9 cellular contexts compared by ENCODE assay signal in genomic region chr18:50877545-50878265, GRCh38. TPM values are rescaled to one million over a fixed set of nuclear protein-coding genes. Genes with fewer than 3 reads are reported as not detected.
A peak's percentile ranks its signal among the peaks of the same experiment; 100 is the strongest.
DNase-seq lines count a peak whose midpoint lies in the region; ATAC-seq and TF ChIP-seq lines count a peak whose summit lies in the region.
"Had no signal": no experiment of that assay in that cellular context is flagged by ENCODE, and none has a peak within 500 bp of the region (broad histone marks: within the 10 kb centered on the region; RNA-seq: fewer than 3 reads in every experiment).

No MANE protein-coding gene starts in this region.

- H3K9me3 Mint-ChIP-seq in activated T-cell treated with anti-CD3 and anti-CD28 coated beads, Interleukin-2, amount 50 U/mL, for 72 hours = no peaks in the 10 kb centered on the region
- no peaks in the 10 kb centered on the region for H3K9me3 Mint-ChIP-seq in activated T-helper 2 cell treated with anti-CD3 and anti-CD28 coated beads, Interferon-gamma antibody, Interleukin-2, Interleukin-4, amounts not matched to agents 10 μg/mL and 5 μg/mL and 100 μg/mL, durations not matched to agents 14 hours and 24 hours and 36 hours

- H3K27ac ChIP-seq in left lung = peak overlapping the region; percentile 97 to 99
- H3K27ac ChIP-seq in tibial nerve = peak overlapping the region in 3 of 4 donors; percentile 91 to 96 (median 96)

- H3K27me3 ChIP-seq in left lung (no peaks in the 10 kb centered on the region), tibial nerve (no peaks in the 10 kb centered on the region)
- H3K27me3 ChIP-seq: testis had no signal

- WGBS in tibial nerve, 2 donors = 84% methylated on average over 8 of the region's 8 CpGs

- peak overlapping the region; percentile 76 to 90 for H3K4me3 ChIP-seq in left lung
- peak overlapping the region; percentile 52 to 99 (median 92) for H3K4me3 ChIP-seq in tibial nerve

- no peak for TF ChIP-seq POLR2A in tibial nerve (IDR thresholded peaks at IDR 0.05)

- peaks cover 5% of the 10 kb centered on the region for H3K27me3 Mint-ChIP-seq in activated T-cell treated with anti-CD3 and anti-CD28 coated beads, Interleukin-2, amount 50 U/mL, for 72 hours (ENCODE audit: low read depth)
- H3K27me3 Mint-ChIP-seq in activated T-helper 2 cell treated with anti-CD3 and anti-CD28 coated beads, Interferon-gamma antibody, Interleukin-2, Interleukin-4, amounts not matched to agents 10 μg/mL and 5 μg/mL and 100 μg/mL, durations not matched to agents 14 hours and 24 hours and 36 hours (ENCODE audit: low read depth) = peaks cover 6% of the 10 kb centered on the region

- TF ChIP-seq CTCF in left lung (IDR thresholded peaks at IDR 0.05) (no peak), tibial nerve (IDR thresholded peaks at IDR 0.05) (no peak)

- H3K36me3 ChIP-seq in left lung (no peaks in the 10 kb centered on the region), tibial nerve (no peaks in the 10 kb centered on the region)

- DNase-seq in activated T-cell treated with anti-CD3 and anti-CD28 coated beads, Interleukin-2, amount 50 U/mL, for 72 hours = no peak
- no peak for DNase-seq in activated T-cell treated with anti-CD3 and anti-CD28 coated beads, Interleukin-2, amount 50 U/mL, for 1 hour
- no peak for DNase-seq in activated T-helper 2 cell treated with anti-CD3 and anti-CD28 coated beads, Interferon-gamma antibody, Interleukin-2, Interleukin-4, amounts not matched to agents 10 μg/mL and 5 μg/mL and 100 μg/mL, durations not matched to agents 14 hours and 24 hours and 36 hours (ENCODE audit: low spot score)
- DNase-seq in left lung = no peak
- no peak for DNase-seq in tibial nerve (ENCODE audit: low spot score in 2 of 2)
- DNase-seq in CD1c-positive myeloid dendritic cell (ENCODE audit: extremely low spot score) = no peak
- DNase-seq: testis had no signal

- no peak for ATAC-seq in activated T-cell treated with anti-CD3 and anti-CD28 coated beads, Interleukin-2, amount 50 U/mL, for 72 hours (replicated peaks in 1 of 2)
- ATAC-seq in left lung = no peak
- no peak for ATAC-seq in GM21526 (IDR thresholded peaks at IDR 0.05; ENCODE audit: low FRiP score, unreplicated experiment)
- ATAC-seq in GM19467 (IDR thresholded peaks at IDR 0.05; ENCODE audit: unreplicated experiment) = no peak

- peaks cover 29% of the 10 kb centered on the region for H3K4me1 Mint-ChIP-seq in activated T-cell treated with anti-CD3 and anti-CD28 coated beads, Interleukin-2, amount 50 U/mL, for 72 hours (ENCODE audit: low read depth)
- peaks cover 15% of the 10 kb centered on the region for H3K4me1 Mint-ChIP-seq in activated T-helper 2 cell treated with anti-CD3 and anti-CD28 coated beads, Interferon-gamma antibody, Interleukin-2, Interleukin-4, amounts not matched to agents 10 μg/mL and 5 μg/mL and 100 μg/mL, durations not matched to agents 14 hours and 24 hours and 36 hours (ENCODE audit: low read depth)

- peak overlapping the region; percentile 99 for H3K27ac Mint-ChIP-seq in activated T-cell treated with anti-CD3 and anti-CD28 coated beads, Interleukin-2, amount 50 U/mL, for 72 hours
- H3K27ac Mint-ChIP-seq in activated T-helper 2 cell treated with anti-CD3 and anti-CD28 coated beads, Interferon-gamma antibody, Interleukin-2, Interleukin-4, amounts not matched to agents 10 μg/mL and 5 μg/mL and 100 μg/mL, durations not matched to agents 14 hours and 24 hours and 36 hours = peak overlapping the region; percentile 96

- H3K36me3 Mint-ChIP-seq in activated T-cell treated with anti-CD3 and anti-CD28 coated beads, Interleukin-2, amount 50 U/mL, for 72 hours (ENCODE audit: insufficient read depth in 2 of 2) = peaks cover 1 to 7% of the 10 kb centered on the region in 2 donors
- peaks cover 7% of the 10 kb centered on the region for H3K36me3 Mint-ChIP-seq in activated T-helper 2 cell treated with anti-CD3 and anti-CD28 coated beads, Interferon-gamma antibody, Interleukin-2, Interleukin-4, amounts not matched to agents 10 μg/mL and 5 μg/mL and 100 μg/mL, durations not matched to agents 14 hours and 24 hours and 36 hours (ENCODE audit: low read depth)

- H3K4me3 Mint-ChIP-seq in activated T-cell treated with anti-CD3 and anti-CD28 coated beads, Interleukin-2, amount 50 U/mL, for 72 hours = peak overlapping the region; percentile 97 to 98
- H3K4me3 Mint-ChIP-seq in activated T-helper 2 cell treated with anti-CD3 and anti-CD28 coated beads, Interferon-gamma antibody, Interleukin-2, Interleukin-4, amounts not matched to agents 10 μg/mL and 5 μg/mL and 100 μg/mL, durations not matched to agents 14 hours and 24 hours and 36 hours (ENCODE audit: low read depth) = peak overlapping the region; percentile 88

- intact Hi-C loops in activated T-helper 2 cell treated with anti-CD3 and anti-CD28 coated beads, Interferon-gamma antibody, Interleukin-2, Interleukin-4, amounts not matched to agents 10 μg/mL and 5 μg/mL and 100 μg/mL, durations not matched to agents 14 hours and 24 hours and 36 hours (cut with micrococcal nuclease) = loop anchor here (1.0 to 10.0 kb wide), 7 partner anchors 57 to 503 kb away; partner anchors contain the start of genes ELAC1, MEX3C, MRO and SKA1
- intact Hi-C loops in left lung (cut with DNase I) = no loop called here

- H3K4me1 ChIP-seq in left lung = peaks cover 0 to 23% of the 10 kb centered on the region in 2 donors
- H3K4me1 ChIP-seq in tibial nerve = peaks cover 0 to 22% (median 10%) of the 10 kb centered on the region in 4 donors
- H3K4me1 ChIP-seq: testis had no signal

- TF ChIP-seq EP300 in tibial nerve (IDR thresholded peaks at IDR 0.05) = no peak

- H3K9me3 ChIP-seq in left lung = no peaks in the 10 kb centered on the region
- H3K9me3 ChIP-seq in tibial nerve = no peaks in the 10 kb centered on the region
- H3K9me3 ChIP-seq: testis had no signal

RNA-seq across cellular contexts. Expression of gene ME2, which starts 1.2 kb away (rescaled TPM):
- 10 to 100 TPM; 72.3 to 75.2 TPM for total RNA-seq in activated T-cell treated with anti-CD3 and anti-CD28 coated beads, Interleukin-2, amount 50 U/mL, for 72 hours
- 115 and 117 TPM in 2 replicates for total RNA-seq in activated T-helper 2 cell treated with anti-CD3 and anti-CD28 coated beads, Interferon-gamma antibody, Interleukin-2, Interleukin-4, amounts not matched to agents 10 μg/mL and 5 μg/mL and 100 μg/mL, durations not matched to agents 14 hours and 24 hours and 36 hours
- total RNA-seq in left lung (10 to 100 TPM; 43.4 to 61.7 TPM), tibial nerve (10 to 100 TPM; 32.6 to 55.8 (median 48.0) TPM)

RNA-seq across cellular contexts. Expression of gene MRO, which starts 57.9 kb away (rescaled TPM):
- not detected for total RNA-seq in activated T-cell treated with anti-CD3 and anti-CD28 coated beads, Interleukin-2, amount 50 U/mL, for 72 hours
- not detected in 2 replicates for total RNA-seq in activated T-helper 2 cell treated with anti-CD3 and anti-CD28 coated beads, Interferon-gamma antibody, Interleukin-2, Interleukin-4, amounts not matched to agents 10 μg/mL and 5 μg/mL and 100 μg/mL, durations not matched to agents 14 hours and 24 hours and 36 hours
- total RNA-seq in left lung (under 1 TPM; 0.58 to 0.86 TPM), tibial nerve (1 to 10 TPM in 3 of 4 donors, under 1 TPM in 1; 0.63 to 2.0 (median 1.4) TPM)
